ENCODE assay signal across 1 cellular context in the genomic region with DNA sequence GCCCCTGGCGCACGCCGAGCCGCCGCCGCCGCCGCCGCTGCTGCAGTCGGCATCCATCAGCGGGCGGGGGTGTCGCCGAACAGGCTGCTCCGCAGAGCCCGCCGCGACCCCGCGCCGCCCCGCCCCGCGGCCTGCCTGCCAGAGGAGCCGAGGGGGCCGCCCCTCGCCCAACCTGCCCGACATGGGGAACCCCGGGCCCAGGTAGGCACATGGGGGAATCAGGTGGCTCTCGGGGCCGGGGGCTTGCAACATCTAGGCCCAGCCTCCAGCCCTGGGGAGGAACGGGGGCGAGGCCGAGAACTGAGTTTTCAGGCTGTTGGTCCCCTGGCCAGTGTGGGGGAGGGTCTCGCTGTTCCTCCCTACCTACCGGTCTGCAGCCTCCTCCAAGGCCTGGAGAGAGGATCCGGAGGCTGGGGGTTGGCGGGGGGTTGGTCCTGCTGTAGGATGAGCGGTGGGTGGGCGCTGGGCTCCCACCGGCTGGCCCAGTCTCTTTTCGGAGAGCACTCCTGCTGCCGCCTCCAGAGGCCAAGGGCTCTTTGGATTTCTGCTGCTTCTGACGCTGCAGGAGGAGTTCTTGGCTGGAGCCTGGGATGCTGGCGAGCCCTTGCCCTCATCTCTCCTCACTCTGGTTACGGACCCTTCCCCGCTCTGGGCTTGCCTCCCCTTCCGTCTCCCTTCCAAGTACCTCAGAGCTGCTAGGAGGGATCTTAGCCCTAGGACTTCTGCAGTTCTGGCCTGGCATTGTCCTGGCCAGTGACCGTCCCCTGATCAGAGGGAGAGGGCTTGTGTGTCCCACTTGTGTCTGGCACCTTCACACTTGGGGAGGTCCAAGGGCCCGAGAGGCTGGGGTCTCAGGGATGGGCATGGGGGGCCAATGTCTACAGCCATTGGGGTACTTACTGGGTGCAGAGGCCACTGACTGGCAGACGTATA.
TF ChIP-seq lines count a peak whose summit lies in the region.

A gene (plus strand): TSS at position 45 of the 933 bp plus-strand sequence. CDS start 19,038 bp downstream, outside the sequence.

TF ChIP-seq in A549, 52 proteins besides CTCF, POLR2A, EP300 and RAD21 (continued from another document):
- TF ChIP-seq, protein P1, sequence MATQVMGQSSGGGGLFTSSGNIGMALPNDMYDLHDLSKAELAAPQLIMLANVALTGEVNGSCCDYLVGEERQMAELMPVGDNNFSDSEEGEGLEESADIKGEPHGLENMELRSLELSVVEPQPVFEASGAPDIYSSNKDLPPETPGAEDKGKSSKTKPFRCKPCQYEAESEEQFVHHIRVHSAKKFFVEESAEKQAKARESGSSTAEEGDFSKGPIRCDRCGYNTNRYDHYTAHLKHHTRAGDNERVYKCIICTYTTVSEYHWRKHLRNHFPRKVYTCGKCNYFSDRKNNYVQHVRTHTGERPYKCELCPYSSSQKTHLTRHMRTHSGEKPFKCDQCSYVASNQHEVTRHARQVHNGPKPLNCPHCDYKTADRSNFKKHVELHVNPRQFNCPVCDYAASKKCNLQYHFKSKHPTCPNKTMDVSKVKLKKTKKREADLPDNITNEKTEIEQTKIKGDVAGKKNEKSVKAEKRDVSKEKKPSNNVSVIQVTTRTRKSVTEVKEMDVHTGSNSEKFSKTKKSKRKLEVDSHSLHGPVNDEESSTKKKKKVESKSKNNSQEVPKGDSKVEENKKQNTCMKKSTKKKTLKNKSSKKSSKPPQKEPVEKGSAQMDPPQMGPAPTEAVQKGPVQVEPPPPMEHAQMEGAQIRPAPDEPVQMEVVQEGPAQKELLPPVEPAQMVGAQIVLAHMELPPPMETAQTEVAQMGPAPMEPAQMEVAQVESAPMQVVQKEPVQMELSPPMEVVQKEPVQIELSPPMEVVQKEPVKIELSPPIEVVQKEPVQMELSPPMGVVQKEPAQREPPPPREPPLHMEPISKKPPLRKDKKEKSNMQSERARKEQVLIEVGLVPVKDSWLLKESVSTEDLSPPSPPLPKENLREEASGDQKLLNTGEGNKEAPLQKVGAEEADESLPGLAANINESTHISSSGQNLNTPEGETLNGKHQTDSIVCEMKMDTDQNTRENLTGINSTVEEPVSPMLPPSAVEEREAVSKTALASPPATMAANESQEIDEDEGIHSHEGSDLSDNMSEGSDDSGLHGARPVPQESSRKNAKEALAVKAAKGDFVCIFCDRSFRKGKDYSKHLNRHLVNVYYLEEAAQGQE (IDR thresholded peaks at IDR 0.05) = no peak
- no peak for TF ChIP-seq CBX8 (IDR thresholded peaks at IDR 0.05)
- TF ChIP-seq HOXB5 (CRISPR knock-in tag; IDR thresholded peaks at IDR 0.05) = no peak
- no peak for TF ChIP-seq EHF (CRISPR knock-in tag; IDR thresholded peaks at IDR 0.05)
- TF ChIP-seq HOXA7 (CRISPR knock-in tag; IDR thresholded peaks at IDR 0.05) = no peak
- no peak for TF ChIP-seq PHF8 (IDR thresholded peaks at IDR 0.05; ENCODE audit: borderline replicate concordance, low read depth)
- no peak for TF ChIP-seq RARB (CRISPR knock-in tag; IDR thresholded peaks at IDR 0.05)
- TF ChIP-seq ZNF302 (CRISPR knock-in tag; IDR thresholded peaks at IDR 0.05) = no peak
- TF ChIP-seq, protein P2, sequence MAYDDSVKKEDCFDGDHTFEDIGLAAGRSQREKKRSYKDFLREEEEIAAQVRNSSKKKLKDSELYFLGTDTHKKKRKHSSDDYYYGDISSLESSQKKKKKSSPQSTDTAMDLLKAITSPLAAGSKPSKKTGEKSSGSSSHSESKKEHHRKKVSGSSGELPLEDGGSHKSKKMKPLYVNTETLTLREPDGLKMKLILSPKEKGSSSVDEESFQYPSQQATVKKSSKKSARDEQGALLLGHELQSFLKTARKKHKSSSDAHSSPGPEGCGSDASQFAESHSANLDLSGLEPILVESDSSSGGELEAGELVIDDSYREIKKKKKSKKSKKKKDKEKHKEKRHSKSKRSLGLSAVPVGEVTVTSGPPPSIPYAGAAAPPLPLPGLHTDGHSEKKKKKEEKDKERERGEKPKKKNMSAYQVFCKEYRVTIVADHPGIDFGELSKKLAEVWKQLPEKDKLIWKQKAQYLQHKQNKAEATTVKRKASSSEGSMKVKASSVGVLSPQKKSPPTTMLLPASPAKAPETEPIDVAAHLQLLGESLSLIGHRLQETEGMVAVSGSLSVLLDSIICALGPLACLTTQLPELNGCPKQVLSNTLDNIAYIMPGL (CRISPR knock-in tag; IDR thresholded peaks at IDR 0.05; ENCODE audit: borderline replicate concordance) = no peak
- TF ChIP-seq, protein P3, sequence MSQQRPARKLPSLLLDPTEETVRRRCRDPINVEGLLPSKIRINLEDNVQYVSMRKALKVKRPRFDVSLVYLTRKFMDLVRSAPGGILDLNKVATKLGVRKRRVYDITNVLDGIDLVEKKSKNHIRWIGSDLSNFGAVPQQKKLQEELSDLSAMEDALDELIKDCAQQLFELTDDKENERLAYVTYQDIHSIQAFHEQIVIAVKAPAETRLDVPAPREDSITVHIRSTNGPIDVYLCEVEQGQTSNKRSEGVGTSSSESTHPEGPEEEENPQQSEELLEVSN (IDR thresholded peaks at IDR 0.05; ENCODE audit: borderline replicate concordance, low read depth) = no peak
- TF ChIP-seq CEBPB (IDR thresholded peaks at IDR 0.05) = no peak
- TF ChIP-seq MAZ (IDR thresholded peaks at IDR 0.05; ENCODE audit: borderline replicate concordance, low read depth, low read length) = no peak
- no peak for TF ChIP-seq ZFP36 (IDR thresholded peaks at IDR 0.05; ENCODE audit: borderline replicate concordance, partially characterized antibody)
